Comparison of ENCODE assay signal across 9 cellular contexts in genomic region chr5:170623576-170624181, GRCh38.
DNase-seq lines count a peak whose midpoint lies in the region; ATAC-seq, FAIRE-seq and TF ChIP-seq lines count a peak whose summit lies in the region.
"Had no signal": no experiment of that assay in that cellular context is flagged by ENCODE, and none has a peak within 500 bp of the region (broad histone marks: within the 10 kb centered on the region; RNA-seq: fewer than 3 reads in every experiment).

No MANE protein-coding gene starts in this region.

- WGBS in pancreas, 2 donors: 53% methylated on average over 16 of the region's 16 CpGs

- ATAC-seq in pancreas (peak in 3 of 4 donors; percentile 50 to 59 (median 56)), HG02840 (IDR thresholded peaks at IDR 0.05; ENCODE audit: low FRiP score, unreplicated experiment) (no peak)
- no peak for ATAC-seq in CD4-positive, alpha-beta T cell (ENCODE audit: poor library complexity)

- POLR2A ChIA-PET in BJ (lab: Charles Lee): no interaction called here
- POLR2A ChIA-PET in CD4-positive, alpha-beta T cell (lab: Charles Lee): no interaction called here

- no peak for TF ChIP-seq POLR2A in H54 (IDR thresholded peaks at IDR 0.05; ENCODE audit: low read depth, low read length)

- H3K36me3 Mint-ChIP-seq in CD4-positive, alpha-beta T cell (ENCODE audit: low read depth): no peaks in the 10 kb centered on the region

- H3K27ac Mint-ChIP-seq in CD4-positive, alpha-beta T cell: no peak overlapping the region

- no peaks in the 10 kb centered on the region for H3K4me1 Mint-ChIP-seq in CD4-positive, alpha-beta T cell (ENCODE audit: low read depth)

- no peak overlapping the region for H3K27ac ChIP-seq in pancreas
- no peak overlapping the region for H3K27ac ChIP-seq in CD4-positive, alpha-beta T cell (ENCODE audit: low read depth, low read length)
- H3K27ac ChIP-seq: KMS-11 had no signal

- no peaks in the 10 kb centered on the region for H3K27me3 Mint-ChIP-seq in CD4-positive, alpha-beta T cell

- H3K4me1 ChIP-seq in pancreas: no peaks in the 10 kb centered on the region

- no peak for FAIRE-seq in H54 (lab: Jason Lieb, UNC)
- no peak for FAIRE-seq in RCC 7860 (lab: Jason Lieb, UNC)
- no peak for FAIRE-seq in pancreas (lab: Jason Lieb, UNC)

- H3K36me3 ChIP-seq in BJ (ENCODE audit: control insufficient read depth, insufficient read depth, low read length): no peaks in the 10 kb centered on the region
- H3K36me3 ChIP-seq in pancreas: no peaks in the 10 kb centered on the region

- no peak overlapping the region for H3K4me3 Mint-ChIP-seq in CD4-positive, alpha-beta T cell

- DNase-seq in BJ (ENCODE audit: low read depth) (no peak), H54 (ENCODE audit: insufficient read length, low spot score) (peak; percentile 45), RCC 7860 (ENCODE audit: low spot score) (peak; percentile 66), epithelial cell of esophagus (ENCODE audit: low read depth) (peak; percentile 58), pancreas (peak in 2 of 6 donors; percentile 28 to 66), cerebellar nuclear complex (lab: John Stamatoyannopoulos, UW) (no peak)
- DNase-seq in CD4-positive, alpha-beta T cell: no peak

- no peaks in the 10 kb centered on the region for H3K9me3 Mint-ChIP-seq in CD4-positive, alpha-beta T cell

- peak; percentile 71 for TF ChIP-seq CTCF in BJ (IDR thresholded peaks at IDR 0.05; ENCODE audit: insufficient read depth, low read depth, low read length)
- peak; percentile 49 for TF ChIP-seq CTCF in epithelial cell of esophagus (IDR thresholded peaks at IDR 0.05; ENCODE audit: insufficient read depth, low read depth, low read length, missing control alignments)
- peak in 2 of 4 donors; percentile 15 to 20 for TF ChIP-seq CTCF in pancreas (IDR thresholded peaks at IDR 0.05)
- no peak for TF ChIP-seq CTCF in CD4-positive, alpha-beta T cell (IDR thresholded peaks at IDR 0.05)

- H3K4me3 ChIP-seq in BJ (ENCODE audit: low read depth, low read length) (no peak overlapping the region), epithelial cell of esophagus (ENCODE audit: low read length) (no peak overlapping the region), pancreas (no peak overlapping the region)

- intact Hi-C loops in pancreas (cut with DNase I): loop anchor here in 1 of 3 donors (10.0 kb wide), 1 partner anchor 189 kb away; no protein-coding TSS in a partner anchor
- intact Hi-C loops in CD4-positive, alpha-beta T cell (cut with DNase I, micrococcal nuclease): no loop called here

- no peaks in the 10 kb centered on the region for H3K27me3 ChIP-seq in BJ (ENCODE audit: control insufficient read depth, insufficient read depth, low read length)
- H3K27me3 ChIP-seq in pancreas: no peaks in the 10 kb centered on the region
- no peaks in the 10 kb centered on the region for H3K27me3 ChIP-seq in CD4-positive, alpha-beta T cell (ENCODE audit: control insufficient read depth, insufficient read depth, low read length)

- CTCF ChIA-PET in BJ (lab: Yijun Ruan, JAX): interaction anchor here (0.6 to 11.2 kb wide), 9 partner anchors 10 to 362 kb away, joined by 3 to 115 read pairs (median 4); no protein-coding TSS in a partner anchor
- CTCF ChIA-PET in CD4-positive, alpha-beta T cell (lab: Charles Lee): no interaction called here

- H3K9me3 ChIP-seq in pancreas: no peaks in the 10 kb centered on the region
- H3K9me3 ChIP-seq in CD4-positive, alpha-beta T cell (ENCODE audit: control insufficient read depth, low read length): no peaks in the 10 kb centered on the region

Comparison
In these comparisons a context has a peak if more than half of its experiments do, and no peak if none do; other contexts are left out.
1. DNase-seq: peak in H54 (single experiment), RCC 7860 (single experiment) and epithelial cell of esophagus (single experiment); none in BJ (single experiment), CD4-positive, alpha-beta T cell (0 of 10) and cerebellar nuclear complex (0 of 2).
2. ATAC-seq: peak in pancreas (3 of 4); none in CD4-positive, alpha-beta T cell (single experiment) and HG02840 (single experiment).